9 cellular contexts compared by ENCODE assay signal in genomic region chr3:185630182-185630622, GRCh38. TPM values are rescaled to one million over a fixed set of nuclear protein-coding genes. Genes with fewer than 3 reads are reported as not detected.
A peak's percentile ranks its signal among the peaks of the same experiment; 100 is the strongest.
DNase-seq lines count a peak whose midpoint lies in the region; ATAC-seq and TF ChIP-seq lines count a peak whose summit lies in the region.
"Had no signal": no experiment of that assay in that cellular context is flagged by ENCODE, and none has a peak within 500 bp of the region (broad histone marks: within the 10 kb centered on the region; RNA-seq: fewer than 3 reads in every experiment).

No MANE protein-coding gene starts in this region.

- POLR2A ChIA-PET in activated CD8-positive, alpha-beta T cell treated with anti-CD3 and anti-CD28 coated beads for 36 hours (lab: Charles Lee): no interaction called here

- no peaks in the 10 kb centered on the region for H3K9me3 Mint-ChIP-seq in activated CD8-positive, alpha-beta T cell treated with anti-CD3 and anti-CD28 coated beads for 36 hours
- no peaks in the 10 kb centered on the region for H3K9me3 Mint-ChIP-seq in progenitor cell of endocrine pancreas (ENCODE audit: low read depth)

- H3K4me3 Mint-ChIP-seq in activated CD8-positive, alpha-beta T cell treated with anti-CD3 and anti-CD28 coated beads for 36 hours: no peak overlapping the region
- no peak overlapping the region for H3K4me3 Mint-ChIP-seq in progenitor cell of endocrine pancreas (ENCODE audit: low read depth)

- no peak for ATAC-seq in activated CD8-positive, alpha-beta T cell treated with anti-CD3 and anti-CD28 coated beads for 36 hours
- ATAC-seq in Right ventricle myocardium superior (ENCODE audit: poor library complexity) (peak; percentile 81), HG02571 (IDR thresholded peaks at IDR 0.05; ENCODE audit: unreplicated experiment) (no peak), HG02884 (IDR thresholded peaks at IDR 0.05; ENCODE audit: unreplicated experiment) (no peak)

- H3K4me1 Mint-ChIP-seq in activated CD8-positive, alpha-beta T cell treated with anti-CD3 and anti-CD28 coated beads for 36 hours (ENCODE audit: low read depth): peaks cover 15% of the 10 kb centered on the region
- H3K4me1 Mint-ChIP-seq in progenitor cell of endocrine pancreas (ENCODE audit: low read depth): peaks cover 5% of the 10 kb centered on the region

- CTCF ChIA-PET in activated CD8-positive, alpha-beta T cell treated with anti-CD3 and anti-CD28 coated beads for 36 hours (lab: Charles Lee): interaction anchor here (1.6 kb wide), 1 partner anchor 30 kb away, joined by 3 read pairs; no protein-coding TSS in a partner anchor

- H3K27me3 Mint-ChIP-seq in activated CD8-positive, alpha-beta T cell treated with anti-CD3 and anti-CD28 coated beads for 36 hours: no peaks in the 10 kb centered on the region
- no peaks in the 10 kb centered on the region for H3K27me3 Mint-ChIP-seq in progenitor cell of endocrine pancreas

- intact Hi-C loops in activated CD8-positive, alpha-beta T cell treated with anti-CD3 and anti-CD28 coated beads for 36 hours (cut with micrococcal nuclease): no loop called here
- intact Hi-C loops in Right ventricle myocardium superior (cut with DNase I): no loop called here

- DNase-seq in Daoy (ENCODE audit: low read depth) (peak; percentile 56), Right ventricle myocardium superior (peak; percentile 84), progenitor cell of endocrine pancreas (ENCODE audit: low spot score, unreplicated experiment) (no peak), GM19240 (ENCODE audit: insufficient read length, low spot score) (no peak)
- no peak for DNase-seq in activated CD8-positive, alpha-beta T cell treated with anti-CD3 and anti-CD28 coated beads for 36 hours
- no peak for DNase-seq in activated CD4-positive, alpha-beta T cell treated with anti-CD3 and anti-CD28 coated beads, Interleukin-2, amount 50 U/mL, for 4 hours
- DNase-seq: NCI-H524 treated with DMSO at 0.1 percent for 48 hours had no signal

- H3K36me3 Mint-ChIP-seq in activated CD8-positive, alpha-beta T cell treated with anti-CD3 and anti-CD28 coated beads for 36 hours (ENCODE audit: low read depth): peaks cover 22% of the 10 kb centered on the region
- peaks cover 21% of the 10 kb centered on the region for H3K36me3 Mint-ChIP-seq in progenitor cell of endocrine pancreas (ENCODE audit: insufficient read depth)

- H3K27ac Mint-ChIP-seq in activated CD8-positive, alpha-beta T cell treated with anti-CD3 and anti-CD28 coated beads for 36 hours: peak overlapping the region; percentile 20
- peak overlapping the region; percentile 59 for H3K27ac Mint-ChIP-seq in progenitor cell of endocrine pancreas

- no peak for TF ChIP-seq CTCF in activated CD8-positive, alpha-beta T cell treated with anti-CD3 and anti-CD28 coated beads for 36 hours (IDR thresholded peaks at IDR 0.05)
- no peak for TF ChIP-seq CTCF in progenitor cell of endocrine pancreas (IDR thresholded peaks at IDR 0.05; ENCODE audit: unreplicated experiment)

RNA-seq across cellular contexts. Expression of gene SENP2, which starts 44.1 kb away (rescaled TPM):
- 33.1 and 35.0 TPM in 2 replicates for total RNA-seq in Daoy (2014; rRNA removed; shearing (Covaris generic))
- 10 to 100 TPM; 22.5 to 28.4 TPM for total RNA-seq in activated CD8-positive, alpha-beta T cell treated with anti-CD3 and anti-CD28 coated beads for 36 hours
- 27.0 TPM for total RNA-seq in Right ventricle myocardium superior
- 52.3 and 59.2 TPM in 2 replicates for total RNA-seq in progenitor cell of endocrine pancreas

Comparison
In these comparisons a context has a peak if more than half of its experiments do, and no peak if none do; other contexts are left out.
1. DNase-seq: peak in Daoy (single experiment) and Right ventricle myocardium superior (single experiment); none in activated CD8-positive, alpha-beta T cell treated with anti-CD3 and anti-CD28 coated beads for 36 hours (single experiment), progenitor cell of endocrine pancreas (single experiment), GM19240 (single experiment) and activated CD4-positive, alpha-beta T cell treated with anti-CD3 and anti-CD28 coated beads, Interleukin-2, amount 50 U/mL, for 4 hours (0 of 2).